Comparison of ENCODE assay signal across 1 cellular context in genomic region chr16:28298511-28298878, GRCh38.
TF ChIP-seq lines count a peak whose summit lies in the region.

No MANE protein-coding gene starts in this region.

TF ChIP-seq in H1, 55 proteins besides CTCF, POLR2A, EP300 and RAD21 (continued from another document):
- TF ChIP-seq CTBP2 (IDR thresholded peaks at IDR 0.05; ENCODE audit: borderline replicate concordance, insufficient read depth, insufficient read length, low read length) (no peak), ZNF274 (IDR thresholded peaks at IDR 0.05; ENCODE audit: borderline replicate concordance, extremely low read depth, low read length) (no peak), USF2 (IDR thresholded peaks at IDR 0.05; ENCODE audit: low read length) (no peak), NRF1 (IDR thresholded peaks at IDR 0.05; ENCODE audit: low read depth, low read length) (no peak), SUZ12 (IDR thresholded peaks at IDR 0.05; ENCODE audit: low read length) (no peak), CHD1 (IDR thresholded peaks at IDR 0.05; ENCODE audit: low read depth, low read length) (no peak), ATF2 (IDR thresholded peaks at IDR 0.05; ENCODE audit: low read length) (no peak), SP1 (IDR thresholded peaks at IDR 0.05; ENCODE audit: low read depth, low read length) (no peak)
TF ChIP-seq in H1: peak in this region for 0.
